Comparison of ENCODE assay signal across 24 cellular contexts in genomic region chr3:4416427-4416826, GRCh38. TPM values are rescaled to one million over a fixed set of nuclear protein-coding genes. Genes with fewer than 3 reads are reported as not detected.
DNase-seq lines count a peak whose midpoint lies in the region; ATAC-seq, FAIRE-seq and TF ChIP-seq lines count a peak whose summit lies in the region.
"Had no signal": no experiment of that assay in that cellular context is flagged by ENCODE, and none has a peak within 500 bp of the region (broad histone marks: within the 10 kb centered on the region; RNA-seq: fewer than 3 reads in every experiment).

No MANE protein-coding gene starts in this region.

- H3K4me1 ChIP-seq in HepG2 (ENCODE audit: insufficient read depth, low read length) (peaks cover 21% of the 10 kb centered on the region), right lobe of liver (no peaks in the 10 kb centered on the region), keratinocyte (ENCODE audit: control insufficient read depth, extremely low read depth, insufficient read depth, low read length) (peaks cover 31% of the 10 kb centered on the region), aorta (ENCODE audit: control insufficient read depth in 1 of 2, insufficient read depth in 2 of 2, low read length in 2 of 2) (peaks cover 0 to 6% of the 10 kb centered on the region in 2 donors)
- H3K4me1 ChIP-seq: pancreas, spleen, transverse colon had no signal

- H3K9ac ChIP-seq in HepG2 (ENCODE audit: insufficient read depth, low read depth, low read length) (no peak overlapping the region), keratinocyte (ENCODE audit: control insufficient read depth, extremely low read depth, insufficient read depth, low read length) (no peak overlapping the region)

- TF ChIP-seq EP300 in HepG2 (IDR thresholded peaks at IDR 0.05; ENCODE audit: low read depth in 2 of 2, low read length in 2 of 2) = no peak
- no peak for TF ChIP-seq EP300 in HepG2 (CRISPR knock-in tag; IDR thresholded peaks at IDR 0.05; ENCODE audit: borderline replicate concordance)

- H4K20me1 ChIP-seq in HepG2 (ENCODE audit: insufficient read depth, low read length) (no peaks in the 10 kb centered on the region), keratinocyte (ENCODE audit: control insufficient read depth, extremely low read depth, insufficient read depth, low read length) (no peaks in the 10 kb centered on the region)

- H3K9me3 ChIP-seq in HepG2 (ENCODE audit: low read length) (no peaks in the 10 kb centered on the region), right lobe of liver (no peaks in the 10 kb centered on the region), keratinocyte (ENCODE audit: control insufficient read depth, low read depth, low read length) (no peaks in the 10 kb centered on the region), aorta (ENCODE audit: control insufficient read depth, low read length) (no peaks in the 10 kb centered on the region)
- H3K9me3 ChIP-seq: gastroesophageal sphincter, pancreas, spleen, transverse colon had no signal

- H2AFZ ChIP-seq in HepG2 (ENCODE audit: low read length) (no peak overlapping the region), keratinocyte (ENCODE audit: control insufficient read depth, low read length) (peak overlapping the region; percentile 50)

- CTCF ChIA-PET in HepG2 (lab: Yijun Ruan, JAX; ENCODE audit: low intra/inter-chr PET ratio, low total read pairs) = no interaction called here

- peaks cover 3 to 31% of the 10 kb centered on the region in 2 experiments; a peak in 3 of 5 replicates for H3K36me3 ChIP-seq in HepG2 (replicated peaks in 1 of 2; ENCODE audit: control insufficient read depth in 1 of 2, insufficient read depth in 2 of 2, low read length in 2 of 2)
- H3K36me3 ChIP-seq in right lobe of liver = peaks cover 0 to 12% (median under 1%) of the 10 kb centered on the region in 4 donors
- H3K36me3 ChIP-seq in keratinocyte (ENCODE audit: control insufficient read depth in 2 of 2, extremely low read depth in 1 of 2, insufficient read depth in 2 of 2, low read length in 2 of 2) = no peaks in the 10 kb centered on the region
- H3K36me3 ChIP-seq in aorta (ENCODE audit: control insufficient read depth in 1 of 2, insufficient read depth in 2 of 2, low read length in 1 of 2) = peaks cover 0 to 3% of the 10 kb centered on the region in 2 donors

- intact Hi-C loops in HepG2 (cut with micrococcal nuclease; ENCODE audit: unreplicated experiment) = no loop called here
- intact Hi-C loops in right lobe of liver (cut with DNase I) = no loop called here
- intact Hi-C loops in aorta (cut with DNase I) = loop anchor here (2.0 to 5.0 kb wide), 6 partner anchors 61 to 166 kb away; partner anchors contain the start of gene ITPR1 (in 2 of the 2)

- 75% methylated on average over 5 of the region's 5 CpGs for WGBS in HepG2 (ENCODE audit: low lambda C conversion rate)
- WGBS in right lobe of liver (ENCODE audit: insufficient coverage, low coverage, low lambda C conversion rate, missing lambda C conversion rate) = 93% methylated on average over 4 of the region's 5 CpGs
- WGBS in aorta, 2 donors = 61 to 82% methylated on average over 5 of the region's 5 CpGs

- no peaks in the 10 kb centered on the region for H3K27me3 ChIP-seq in HepG2 (ENCODE audit: control insufficient read depth in 1 of 2, insufficient read depth in 2 of 2, low read length in 2 of 2)
- no peaks in the 10 kb centered on the region for H3K27me3 ChIP-seq in right lobe of liver
- H3K27me3 ChIP-seq in keratinocyte (ENCODE audit: control insufficient read depth, extremely low read depth, insufficient read depth, low read length) = no peaks in the 10 kb centered on the region
- H3K27me3 ChIP-seq in aorta (ENCODE audit: control insufficient read depth in 1 of 2, insufficient read depth in 2 of 2, low read length in 1 of 2) = no peaks in the 10 kb centered on the region
- H3K27me3 ChIP-seq: gastroesophageal sphincter, pancreas, spleen, transverse colon had no signal

- no peak overlapping the region for H3K4me3 ChIP-seq in HepG2 (replicated peaks in 1 of 3; ENCODE audit: insufficient read depth in 1 of 3, low read depth in 2 of 3, low read length in 3 of 3)
- no peak overlapping the region for H3K4me3 ChIP-seq in right lobe of liver
- peak overlapping the region in 1 of 3 experiments; percentile 6 for H3K4me3 ChIP-seq in keratinocyte (ENCODE audit: control insufficient read depth in 2 of 3, extremely low read depth in 1 of 3, insufficient read depth in 2 of 3, low read depth in 1 of 3, low read length in 3 of 3)
- H3K4me3 ChIP-seq in aorta (ENCODE audit: low read length in 2 of 2) = no peak overlapping the region
- H3K4me3 ChIP-seq: gastroesophageal sphincter, lung, pancreas, spleen, transverse colon had no signal

- DNase-seq in HepG2 (ENCODE audit: low spot score) = no peak
- no peak for DNase-seq in right lobe of liver
- DNase-seq in astrocyte of the hippocampus (ENCODE audit: low read depth, low spot score) = peak; percentile 12
- DNase-seq in keratinocyte (ENCODE audit: low read depth, low spot score) = no peak
- no peak for DNase-seq in aorta
- no peak for DNase-seq in activated gamma-delta T cell (lab: John Stamatoyannopoulos, UW)
- DNase-seq: activated CD8-positive, alpha-beta memory T cell treated with anti-CD3 and anti-CD28 coated beads for 24 hours; activated naive CD8-positive, alpha-beta T cell treated with anti-CD3 and anti-CD28 coated beads for 36 hours; CD4-positive, alpha-beta T cell; central memory CD4-positive, alpha-beta T cell; KG1; left cardiac atrium; NCI-H2029; NCI-H524; pancreas; SHP77; spleen; stimulated activated naive CD8-positive, alpha-beta T cell treated with anti-CD3 and anti-CD28 coated beads, Interleukin-15, amount 100 ng/mL, for 72 hours; transverse colon had no signal

- FAIRE-seq in HepG2 (lab: Jason Lieb, UNC) = no peak
- no peak for FAIRE-seq in keratinocyte (lab: Jason Lieb, UNC)
- FAIRE-seq: GM18507, pancreas had no signal

- no TSS peak for BruUV-seq in HepG2 (replicated peaks; lab: Mats Ljungman, UMichigan)

- H3K27ac ChIP-seq in HepG2 (ENCODE audit: extremely low read length, insufficient read depth, low read length) = no peak overlapping the region
- H3K27ac ChIP-seq in right lobe of liver = no peak overlapping the region
- H3K27ac ChIP-seq in keratinocyte (ENCODE audit: control insufficient read depth, insufficient read depth, low read length) = peak overlapping the region; percentile 77
- peak overlapping the region; percentile 17 to 64 for H3K27ac ChIP-seq in aorta (ENCODE audit: low read depth in 1 of 2, low read length in 2 of 2)
- H3K27ac ChIP-seq: pancreas, spleen, transverse colon had no signal

- ATAC-seq in HepG2 = no peak
- no peak for ATAC-seq in right lobe of liver
- no peak for ATAC-seq in aorta (ENCODE audit: low FRiP score)
- ATAC-seq in HG02840 (IDR thresholded peaks at IDR 0.05; ENCODE audit: low FRiP score, unreplicated experiment) = no peak
- no peak for ATAC-seq in GM19351 (IDR thresholded peaks at IDR 0.05; ENCODE audit: unreplicated experiment)
- ATAC-seq: gastroesophageal sphincter; stimulated activated naive CD8-positive, alpha-beta T cell treated with anti-CD3 and anti-CD28 coated beads, Interleukin-15, amount 100 ng/mL, for 72 hours had no signal

- H3K4me2 ChIP-seq in HepG2 (ENCODE audit: low read depth, low read length) (no peak overlapping the region), keratinocyte (ENCODE audit: control insufficient read depth, extremely low read depth, insufficient read depth, low read depth, low read length) (peak overlapping the region; percentile 70)

- H3K9me1 ChIP-seq in keratinocyte (ENCODE audit: control insufficient read depth, extremely low read depth, insufficient read depth, low read length) = no peaks in the 10 kb centered on the region

- no peak for TF ChIP-seq RAD21 in HepG2 (CRISPR knock-in tag; IDR thresholded peaks at IDR 0.05)

- no peak for TF ChIP-seq CTCF in HepG2 (CRISPR knock-in tag; IDR thresholded peaks at IDR 0.05)
- TF ChIP-seq CTCF in right lobe of liver (IDR thresholded peaks at IDR 0.05) = no peak
- TF ChIP-seq CTCF in keratinocyte (optimal IDR thresholded peaks at IDR 0.05 in 1 of 3, IDR thresholded peaks at IDR 0.05 in 1 of 3, conservative IDR thresholded peaks at IDR 0.05 in 1 of 3; ENCODE audit: extremely low read depth in 1 of 3, insufficient read depth in 2 of 3, low read length in 3 of 3) = no peak

- dilution Hi-C loops in keratinocyte (cut with MboI; ENCODE audit: extremely low pct_ligation_motif_present, low sequenced_read_pairs) = no loop called here

- POLR2A ChIA-PET in HepG2 (lab: Yijun Ruan, JAX) = no interaction called here

- H3K79me2 ChIP-seq in HepG2 (ENCODE audit: insufficient read depth, low read length) (no peaks in the 10 kb centered on the region), keratinocyte (ENCODE audit: control insufficient read depth, insufficient read depth, low read length) (no peaks in the 10 kb centered on the region)

- no peak for TF ChIP-seq POLR2A in HepG2 (IDR thresholded peaks at IDR 0.05; ENCODE audit: insufficient read depth in 1 of 2, low read depth in 2 of 2, low read length in 2 of 2)
- TF ChIP-seq POLR2A in right lobe of liver (IDR thresholded peaks at IDR 0.05) = no peak

- in situ Hi-C loops in HepG2 (cut with HindIII; ENCODE audit: extremely low pct_ligation_motif_present, low pct_unique_long_range_greater_than_20kb) = no loop called here

RNA-seq across cellular contexts. Expression of gene SUMF1, which starts 50.6 kb away (rescaled TPM):
- total RNA-seq in HepG2 (2016; rRNA removed; fragmentation: Illumina TruSeq; extraction: Trizol) (14.1 and 28.9 TPM in 2 replicates), right lobe of liver (10 to 100 TPM; 15.9 to 32.4 (median 21.3) TPM), aorta (10 to 100 TPM; 26.5 to 35.8 TPM)
- total RNA-seq in HepG2 (2016; cell fraction: cytosol; rRNA removed; fragmentation: Illumina TruSeq; extraction: Trizol; ENCODE audit: low read depth) = 9.1 and 10.4 TPM in 2 replicates
- total RNA-seq in HepG2 (2016; cell fraction: insoluble cytoplasmic fraction; rRNA removed; fragmentation: Illumina TruSeq; extraction: Trizol) = 15.7 and 30.9 TPM in 2 replicates
- 10.4 and 11.0 TPM in 2 replicates for total RNA-seq in HepG2 (2016; cell fraction: membrane; rRNA removed; fragmentation: Illumina TruSeq; extraction: Trizol)
- total RNA-seq in HepG2 (2016; cell fraction: nucleus; rRNA removed; fragmentation: Illumina TruSeq; extraction: Trizol) = 35.9 and 39.6 TPM in 2 replicates
- polyA plus RNA-seq in HepG2 (2011; rRNA removed) (18.5 and 19.4 TPM in 2 replicates), keratinocyte (36.1 to 51.8 TPM (median 39.2 TPM) in 3 replicates), aorta (10 to 100 TPM; 23.3 to 30.4 TPM)
- 25.4 and 26.1 TPM in 2 replicates for polyA plus RNA-seq in HepG2 (2011; cell fraction: cytosol; rRNA removed)
- 23.9 and 25.8 TPM in 2 replicates for polyA plus RNA-seq in HepG2 (2011; cell fraction: nucleus; rRNA removed)
- 13.5 and 16.1 TPM in 2 replicates for polyA plus RNA-seq in HepG2 (2012)
- polyA plus RNA-seq in HepG2 (2016; cell fraction: cytosol; fragmentation: Illumina TruSeq; extraction: Trizol; ENCODE audit: low read depth) = 2.1 and 2.6 TPM in 2 replicates
- 11.5 and 12.3 TPM in 2 replicates for polyA plus RNA-seq in HepG2 (2016; cell fraction: insoluble cytoplasmic fraction; fragmentation: Illumina TruSeq; extraction: Trizol; ENCODE audit: low read depth)
- polyA plus RNA-seq in HepG2 (2016; cell fraction: membrane; fragmentation: Illumina TruSeq; extraction: Trizol; ENCODE audit: low read depth) = 4.8 and 5.8 TPM in 2 replicates
- polyA plus RNA-seq in HepG2 (2016; cell fraction: nucleus; fragmentation: Illumina TruSeq; extraction: Trizol; ENCODE audit: insufficient read depth, low read depth) = 26.9 and 28.6 TPM in 2 replicates
- 41.6 and 45.0 TPM in 2 replicates for polyA minus RNA-seq in HepG2 (2011; rRNA and poly(A)+ RNA removed; ENCODE audit: low replicate concordance)
- 10.6 and 13.7 TPM in 2 replicates for polyA minus RNA-seq in HepG2 (2011; cell fraction: cytosol; rRNA and poly(A)+ RNA removed)
- 63.1 and 66.0 TPM in 2 replicates for polyA minus RNA-seq in HepG2 (2011; cell fraction: nucleus; rRNA and poly(A)+ RNA removed)
- 4.2 TPM for polyA plus RNA-seq in keratinocyte (2011; ENCODE audit: low read depth)
- polyA plus RNA-seq in keratinocyte (2011; cell fraction: cytosol; rRNA removed) = 29.8 and 31.7 TPM in 2 replicates
- 65.8 and 70.3 TPM in 2 replicates for polyA plus RNA-seq in keratinocyte (2011; cell fraction: nucleus; rRNA removed)
- 24.0 and 25.2 TPM in 2 replicates for polyA plus RNA-seq in keratinocyte (2012; ENCODE audit: low replicate concordance)
- polyA minus RNA-seq in keratinocyte = 15.9 to 40.0 TPM (median 30.8 TPM) in 3 replicates
- polyA minus RNA-seq in keratinocyte (2011; cell fraction: cytosol; rRNA and poly(A)+ RNA removed) = 27.8 TPM
- 50.6 and 61.6 TPM in 2 replicates for polyA minus RNA-seq in keratinocyte (2011; cell fraction: nucleus; rRNA and poly(A)+ RNA removed)

Comparison
In these comparisons a context has a peak if more than half of its experiments do, and no peak if none do; other contexts are left out.
1. H3K27ac ChIP-seq: peak in keratinocyte (single experiment) and aorta (2 of 2); none in HepG2 (single experiment) and right lobe of liver (0 of 3).
2. intact Hi-C loops: an anchor here in aorta (2.0 to 5.0 kb wide); none called in HepG2 and right lobe of liver.